15 cellular contexts compared by ENCODE assay signal in the genomic region with DNA sequence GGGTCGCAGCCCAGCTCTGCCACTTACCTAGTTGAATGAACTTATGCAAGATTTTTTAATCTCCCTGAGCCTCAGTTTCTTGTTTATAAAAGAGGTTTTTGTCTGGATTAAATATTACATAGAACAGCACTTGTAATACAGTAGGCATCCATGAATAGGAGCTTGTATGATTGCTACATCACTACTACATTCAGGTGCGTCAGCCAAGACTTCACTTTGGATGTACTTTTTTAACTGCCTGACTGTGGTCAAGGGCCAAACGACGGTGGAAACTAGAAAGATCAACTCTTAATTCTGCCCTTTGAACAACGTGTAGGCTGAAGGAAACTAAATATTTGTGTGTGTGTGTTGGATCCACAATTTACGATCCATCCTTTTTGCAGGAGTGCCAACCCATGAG.
"Had no signal": no experiment of that assay in that cellular context is flagged by ENCODE, and none has a peak within 500 bp of the region (broad histone marks: within the 10 kb centered on the region; RNA-seq: fewer than 3 reads in every experiment).

No MANE protein-coding gene starts in this region.

- H3K9me3 ChIP-seq: gastrocnemius medialis, right lobe of liver, suprapubic skin, transverse colon had no signal

- H3K27me3 ChIP-seq: gastrocnemius medialis, right lobe of liver, transverse colon had no signal

- DNase-seq: dermis blood vessel endothelial cell; effector memory CD4-positive, alpha-beta T cell; gastrocnemius medialis; head of caudate nucleus; naive thymus-derived CD8-positive, alpha-beta T cell; nephron progenitor cell; nucleus accumbens; right lobe of liver; small intestine; stimulated activated CD4-positive, alpha-beta T cell treated with anti-CD3 and anti-CD28 coated beads, Interleukin-15, amount 100 ng/mL, for 24 hours; stimulated activated CD4-positive, alpha-beta T cell treated with anti-CD3 and anti-CD28 coated beads, Interleukin-2, amount 100 ng/mL, for 48 hours; stimulated activated naive B cell treated with anti-CD40 and anti-IgM and Interleukin-4, amounts not matched to agents 10 μg/mL and 1 μg/mL and 100 μg/mL, for 72 hours; transverse colon had no signal

- H3K4me3 ChIP-seq: coronary artery, gastrocnemius medialis, right lobe of liver, suprapubic skin, transverse colon had no signal

- H3K36me3 ChIP-seq: gastrocnemius medialis, right lobe of liver, suprapubic skin, transverse colon had no signal

- H3K4me1 ChIP-seq: gastrocnemius medialis, right lobe of liver, transverse colon had no signal

- ATAC-seq: gastrocnemius medialis; naive thymus-derived CD8-positive, alpha-beta T cell; stimulated activated naive B cell treated with anti-CD40 and anti-IgM and Interleukin-4, amounts not matched to agents 10 μg/mL and 1 μg/mL and 100 μg/mL, for 72 hours had no signal

- H3K27ac ChIP-seq: coronary artery, gastrocnemius medialis, right lobe of liver, suprapubic skin, transverse colon had no signal
